25 cellular contexts compared by ENCODE assay signal in genomic region chr16:917591-918061, GRCh38. TPM values are rescaled to one million over a fixed set of nuclear protein-coding genes. Genes with fewer than 3 reads are reported as not detected.
DNase-seq lines count a peak whose midpoint lies in the region; ATAC-seq, FAIRE-seq and TF ChIP-seq lines count a peak whose summit lies in the region.
"Had no signal": no experiment of that assay in that cellular context is flagged by ENCODE, and none has a peak within 500 bp of the region (broad histone marks: within the 10 kb centered on the region; RNA-seq: fewer than 3 reads in every experiment).

No MANE protein-coding gene starts in this region.

- H3K27ac ChIP-seq in heart left ventricle: no peak overlapping the region
- H3K27ac ChIP-seq in left ventricle myocardium inferior (replicated peaks): no peak overlapping the region
- no peak overlapping the region for H3K27ac ChIP-seq in astrocyte (ENCODE audit: low read depth, low read length)
- H3K27ac ChIP-seq: BLaER1, SJCRH30 had no signal

- ATAC-seq in heart left ventricle: no peak
- ATAC-seq: GM23338, K562 had no signal

- H3K9ac ChIP-seq in astrocyte (ENCODE audit: low read length): no peak overlapping the region
- H3K9ac ChIP-seq: BLaER1 had no signal

- H3K4me3 Mint-ChIP-seq in astrocyte (ENCODE audit: unreplicated experiment) (no peak overlapping the region), neural crest cell (peak overlapping the region; percentile 44), type B pancreatic cell (peak overlapping the region; percentile 26)
- H3K4me3 Mint-ChIP-seq: CD4-positive, alpha-beta T cell; GM23338; H9 had no signal

- H3K27me3 ChIP-seq in heart left ventricle: no peaks in the 10 kb centered on the region
- no peaks in the 10 kb centered on the region for H3K27me3 ChIP-seq in left ventricle myocardium inferior (ENCODE audit: low read depth)
- H3K27me3 ChIP-seq in astrocyte (ENCODE audit: insufficient read depth, low read length): no peaks in the 10 kb centered on the region
- H3K27me3 ChIP-seq: BLaER1, SJCRH30 had no signal

- H3K4me1 Mint-ChIP-seq in astrocyte (ENCODE audit: low read depth, unreplicated experiment) (peaks cover 11% of the 10 kb centered on the region), neural crest cell (peaks cover 30% of the 10 kb centered on the region), type B pancreatic cell (ENCODE audit: unreplicated experiment) (peaks cover 19% of the 10 kb centered on the region)
- H3K4me1 Mint-ChIP-seq: GM23338 had no signal

- no peak overlapping the region for H2AFZ ChIP-seq in astrocyte (ENCODE audit: low read depth, low read length)
- H2AFZ ChIP-seq: GM23338 had no signal

- H3K4me2 ChIP-seq in astrocyte (ENCODE audit: low read length): peak overlapping the region; percentile 30
- H3K4me2 ChIP-seq: GM23338 had no signal

- intact Hi-C loops in heart left ventricle (cut with DNase I) (no loop called here), left ventricle myocardium inferior (cut with micrococcal nuclease) (no loop called here)

- H4K20me1 ChIP-seq in astrocyte (ENCODE audit: insufficient read depth, low read length): peaks cover 4% of the 10 kb centered on the region

- H3K4me3 ChIP-seq in heart left ventricle (no peak overlapping the region), left ventricle myocardium inferior (no peak overlapping the region), astrocyte (ENCODE audit: insufficient read depth, low read depth, low read length) (no peak overlapping the region)
- H3K4me3 ChIP-seq: BLaER1, GM23338, K562, SJCRH30 had no signal

- WGBS in heart left ventricle, 4 donors: 92 to 93% (median 93%) methylated on average over 15 to 21 of the region's 21 CpGs

- FAIRE-seq in astrocyte (lab: Jason Lieb, UNC): no peak
- FAIRE-seq: D721Med, GM18507, HTR-8/SVneo, K562, RCC 7860 had no signal

- no peaks in the 10 kb centered on the region for H3K79me2 ChIP-seq in astrocyte (ENCODE audit: insufficient read depth, low read length)

- H3K27me3 Mint-ChIP-seq in astrocyte (ENCODE audit: low read depth, unreplicated experiment) (no peaks in the 10 kb centered on the region), neural crest cell (ENCODE audit: low read depth) (no peaks in the 10 kb centered on the region), type B pancreatic cell (no peaks in the 10 kb centered on the region)
- H3K27me3 Mint-ChIP-seq: CD4-positive, alpha-beta T cell had no signal

- no peak for TF ChIP-seq POLR2A in heart left ventricle (IDR thresholded peaks at IDR 0.05)

- H3K36me3 Mint-ChIP-seq in astrocyte (ENCODE audit: low read depth, unreplicated experiment): peaks cover 13% of the 10 kb centered on the region
- H3K36me3 Mint-ChIP-seq in neural crest cell (ENCODE audit: low read depth): peaks cover 14% of the 10 kb centered on the region
- H3K36me3 Mint-ChIP-seq in type B pancreatic cell: peaks cover 18% of the 10 kb centered on the region

- H3K9me3 ChIP-seq in heart left ventricle (no peaks in the 10 kb centered on the region), left ventricle myocardium inferior (replicated peaks) (no peaks in the 10 kb centered on the region), astrocyte (ENCODE audit: insufficient read depth, low read depth, low read length) (no peaks in the 10 kb centered on the region)
- H3K9me3 ChIP-seq: SJCRH30 had no signal

- peaks cover 0 to 5% (median 0%) of the 10 kb centered on the region in 9 donors for H3K36me3 ChIP-seq in heart left ventricle
- no peaks in the 10 kb centered on the region for H3K36me3 ChIP-seq in left ventricle myocardium inferior
- H3K36me3 ChIP-seq in astrocyte (ENCODE audit: insufficient read depth, low read length): no peaks in the 10 kb centered on the region
- H3K36me3 ChIP-seq: SJCRH30 had no signal

- TF ChIP-seq CTCF in heart left ventricle (IDR thresholded peaks at IDR 0.05) (no peak), left ventricle myocardium inferior (IDR thresholded peaks at IDR 0.05; ENCODE audit: borderline replicate concordance) (no peak), astrocyte (IDR thresholded peaks at IDR 0.05; ENCODE audit: insufficient read depth, low read depth, low read length) (no peak), neural crest cell (conservative IDR thresholded peaks at IDR 0.05) (no peak), type B pancreatic cell (conservative IDR thresholded peaks at IDR 0.05) (no peak)

- DNase-seq in heart left ventricle (peak in 3 of 5 donors; percentile 5 to 56 (median 14)), left ventricle myocardium inferior (no peak), astrocyte (ENCODE audit: low read depth) (no peak), neural crest cell (ENCODE audit: low read depth, low spot score) (no peak), type B pancreatic cell (ENCODE audit: extremely low spot score, unreplicated experiment) (no peak), NCI-H2029 (lab: John Stamatoyannopoulos, UW) (no peak), epidermal melanocyte (ENCODE audit: insufficient read length, low spot score) (no peak)
- DNase-seq: CD4-positive, alpha-beta T cell; DMS53; H9; Kasumi-1; MV-4-11; NCI-H1105; NCI-H1436 treated with DMSO at 0.1 percent for 48 hours; NCI-H187 treated with DMSO at 0.1 percent for 48 hours; NCI-H2107; NCI-H524 treated with DMSO at 0.1 percent for 48 hours; SJCRH30 had no signal

- H3K9me3 Mint-ChIP-seq in astrocyte (ENCODE audit: unreplicated experiment): peaks cover 3% of the 10 kb centered on the region
- H3K9me3 Mint-ChIP-seq in neural crest cell: peaks cover 3% of the 10 kb centered on the region
- H3K9me3 Mint-ChIP-seq in type B pancreatic cell: no peaks in the 10 kb centered on the region
- H3K9me3 Mint-ChIP-seq: CD4-positive, alpha-beta T cell had no signal

- H3K27ac Mint-ChIP-seq in astrocyte (ENCODE audit: unreplicated experiment): no peak overlapping the region
- peak overlapping the region; percentile 62 for H3K27ac Mint-ChIP-seq in neural crest cell (ENCODE audit: unreplicated experiment)
- peak overlapping the region; percentile 21 for H3K27ac Mint-ChIP-seq in type B pancreatic cell
- H3K27ac Mint-ChIP-seq: CD4-positive, alpha-beta T cell; GM23338 had no signal

- H3K4me1 ChIP-seq in heart left ventricle (peaks cover 0 to 17% (median 10%) of the 10 kb centered on the region in 12 donors), left ventricle myocardium inferior (peaks cover 20% of the 10 kb centered on the region), astrocyte (ENCODE audit: insufficient read depth, low read length) (peaks cover 10% of the 10 kb centered on the region)

RNA-seq across cellular contexts. Expression of gene LMF1, which starts 53.2 kb away (rescaled TPM):
- total RNA-seq in heart left ventricle (10 to 100 TPM in 3 of 9 donors, 1 to 10 TPM in 6; 4.3 to 19.2 (median 7.4) TPM), left ventricle myocardium inferior (6.6 TPM), astrocyte (12.6 and 15.0 TPM in 2 replicates), neural crest cell (16.0 and 19.4 TPM in 2 replicates), type B pancreatic cell (ENCODE audit: low replicate concordance) (20.8 and 21.4 TPM in 2 replicates)
- polyA plus RNA-seq in heart left ventricle: 1 to 10 TPM; 5.3 to 6.1 TPM

Comparison
In these comparisons a context has a peak if more than half of its experiments do, and no peak if none do; other contexts are left out.
1. DNase-seq: peak in heart left ventricle (3 of 5); none in left ventricle myocardium inferior (single experiment), astrocyte (single experiment), neural crest cell (single experiment), type B pancreatic cell (single experiment), NCI-H2029 (single experiment) and epidermal melanocyte (single experiment).